ENCODE assay signal across 15 cellular contexts in genomic region chr3:78139166-78139565, GRCh38.
DNase-seq lines count a peak whose midpoint lies in the region; FAIRE-seq and TF ChIP-seq lines count a peak whose summit lies in the region.
"Had no signal": no experiment of that assay in that cellular context is flagged by ENCODE, and none has a peak within 500 bp of the region (broad histone marks: within the 10 kb centered on the region; RNA-seq: fewer than 3 reads in every experiment).

No MANE protein-coding gene starts in this region.

- CTCF ChIA-PET in BJ (lab: Yijun Ruan, JAX), result no interaction called here

- no peak for TF ChIP-seq CTCF in BJ (IDR thresholded peaks at IDR 0.05; ENCODE audit: insufficient read depth, low read depth, low read length)
- TF ChIP-seq CTCF in epithelial cell of esophagus (IDR thresholded peaks at IDR 0.05; ENCODE audit: insufficient read depth, low read depth, low read length, missing control alignments), result no peak
- no peak for TF ChIP-seq CTCF in osteoblast (IDR thresholded peaks at IDR 0.05; ENCODE audit: extremely low read depth, low read depth, low read length)

- H3K27ac ChIP-seq in osteoblast (ENCODE audit: low read depth, low read length), result no peak overlapping the region
- H3K27ac ChIP-seq: esophagus muscularis mucosa, vagina had no signal

- H3K27me3 ChIP-seq in BJ (ENCODE audit: control insufficient read depth, insufficient read depth, low read length) (no peaks in the 10 kb centered on the region), osteoblast (ENCODE audit: insufficient read depth, low read length) (no peaks in the 10 kb centered on the region)
- H3K27me3 ChIP-seq: BE2C, esophagus muscularis mucosa, vagina had no signal

- H3K4me2 ChIP-seq in osteoblast (ENCODE audit: insufficient read depth, low read length), result no peak overlapping the region

- H3K36me3 ChIP-seq in BJ (ENCODE audit: control insufficient read depth, insufficient read depth, low read length) (no peaks in the 10 kb centered on the region), osteoblast (ENCODE audit: insufficient read depth, low read length) (no peaks in the 10 kb centered on the region)
- H3K36me3 ChIP-seq: BE2C, esophagus muscularis mucosa, vagina had no signal

- H3K4me1 ChIP-seq in osteoblast (ENCODE audit: insufficient read depth, low read length), result no peaks in the 10 kb centered on the region
- H3K4me1 ChIP-seq: BE2C, esophagus muscularis mucosa, vagina had no signal

- no peaks in the 10 kb centered on the region for H3K9me3 ChIP-seq in osteoblast (ENCODE audit: low read depth, low read length)
- H3K9me3 ChIP-seq: BE2C, esophagus muscularis mucosa, vagina had no signal

- peak; percentile 21 for DNase-seq in BJ (ENCODE audit: low read depth)
- peak; percentile 79 for DNase-seq in RCC 7860 (ENCODE audit: low spot score)
- DNase-seq in epithelial cell of esophagus (ENCODE audit: low read depth), result peak; percentile 53
- peak; percentile 41 for DNase-seq in osteoblast (ENCODE audit: insufficient read length, low spot score, missing footprints)
- no peak for DNase-seq in activated naive CD4-positive, alpha-beta T cell treated with Interleukin-2 at 50 U/mL for 16 hours
- no peak for DNase-seq in amniotic stem cell (lab: John Stamatoyannopoulos, UW)
- DNase-seq in NCI-H1694 treated with DMSO at 0.1 percent for 48 hours (lab: John Stamatoyannopoulos, UW), result no peak
- no peak for DNase-seq in 8988T
- DNase-seq: activated CD4-positive, alpha-beta memory T cell treated with anti-CD3 and anti-CD28 coated beads, Interleukin-2, amount 10 ng/mL, durations not matched to agents 7 days and 5 days; BE2C; left ventricle myocardium superior; posterior cingulate gyrus; stimulated activated naive CD8-positive, alpha-beta T cell treated with anti-CD3 and anti-CD28 coated beads, Interleukin-15, amount 100 ng/mL, for 72 hours had no signal

- H4K20me1 ChIP-seq in osteoblast (ENCODE audit: insufficient read depth, low read length), result no peaks in the 10 kb centered on the region

- no peaks in the 10 kb centered on the region for H3K79me2 ChIP-seq in osteoblast (ENCODE audit: insufficient read depth, low read length)

- POLR2A ChIA-PET in BJ (lab: Charles Lee), result no interaction called here

- H3K4me3 ChIP-seq in BJ (ENCODE audit: low read depth, low read length) (no peak overlapping the region), epithelial cell of esophagus (ENCODE audit: low read length) (no peak overlapping the region), osteoblast (ENCODE audit: insufficient read depth, low read length) (no peak overlapping the region)
- H3K4me3 ChIP-seq: esophagus muscularis mucosa, vagina had no signal

- peak; percentile 80 for FAIRE-seq in RCC 7860 (lab: Jason Lieb, UNC)

- H2AFZ ChIP-seq in osteoblast (ENCODE audit: low read length), result no peak overlapping the region

Comparison
In these comparisons a context has a peak if more than half of its experiments do, and no peak if none do; other contexts are left out.
1. DNase-seq: peak in BJ (single experiment), RCC 7860 (single experiment), epithelial cell of esophagus (single experiment) and osteoblast (single experiment); none in activated naive CD4-positive, alpha-beta T cell treated with Interleukin-2 at 50 U/mL for 16 hours (single experiment), amniotic stem cell (single experiment), NCI-H1694 treated with DMSO at 0.1 percent for 48 hours (single experiment) and 8988T (single experiment).